Comparison of ENCODE assay signal across 8 cellular contexts in genomic region chr14:92122351-92122677, GRCh38. TPM values are rescaled to one million over a fixed set of nuclear protein-coding genes. Genes with fewer than 3 reads are reported as not detected.
DNase-seq lines count a peak whose midpoint lies in the region; ATAC-seq and TF ChIP-seq lines count a peak whose summit lies in the region.

No MANE protein-coding gene starts in this region.

- no peaks in the 10 kb centered on the region for H3K9me2 ChIP-seq in OCI-LY1 (ENCODE audit: low read depth, low read length)

- H3K36me3 ChIP-seq in H7 (replicated peaks; ENCODE audit: control insufficient read depth, insufficient read depth, low read length) = peaks cover 7% of the 10 kb centered on the region
- peaks cover 63% of the 10 kb centered on the region for H3K36me3 ChIP-seq in OCI-LY1 (ENCODE audit: insufficient read depth, low read length)
- H3K36me3 ChIP-seq in left lung = peaks cover 0 to 36% of the 10 kb centered on the region in 2 donors

- peaks cover 18% of the 10 kb centered on the region for H3K79me2 ChIP-seq in OCI-LY1 (ENCODE audit: insufficient read depth, low read length)

- H3K4me2 ChIP-seq in OCI-LY1 (ENCODE audit: low read length) = peak overlapping the region; percentile 81

- no peak overlapping the region for H2AFZ ChIP-seq in OCI-LY1 (ENCODE audit: low read length)

- H3K27ac ChIP-seq in OCI-LY1 (ENCODE audit: low read depth, low read length, poor library complexity, severe bottlenecking) = peak overlapping the region; percentile 73
- H3K27ac ChIP-seq in left lung = peak overlapping the region; percentile 93 to 97
- H3K27ac ChIP-seq in substantia nigra (ENCODE audit: low read depth, low read length, poor library complexity, severe bottlenecking) = peak overlapping the region; percentile 90

- H3K27me3 ChIP-seq in H7 (ENCODE audit: control insufficient read depth, insufficient read depth, low read length) = no peaks in the 10 kb centered on the region
- no peaks in the 10 kb centered on the region for H3K27me3 ChIP-seq in OCI-LY1 (ENCODE audit: insufficient read depth, low read length)
- no peaks in the 10 kb centered on the region for H3K27me3 ChIP-seq in left lung

- peak overlapping the region; percentile 78 for H3K4me3 ChIP-seq in H7 (ENCODE audit: insufficient read depth, low read depth, low read length)
- peak overlapping the region; percentile 96 for H3K4me3 ChIP-seq in OCI-LY1 (ENCODE audit: low read depth, low read length, poor library complexity, severe bottlenecking)
- peak overlapping the region; percentile 98 for H3K4me3 ChIP-seq in choroid plexus epithelial cell (ENCODE audit: low read depth, low read length)
- H3K4me3 ChIP-seq in left lung = peak overlapping the region; percentile 79 to 89

- H3K4me1 ChIP-seq in OCI-LY1 (ENCODE audit: insufficient read depth, low read length, severe bottlenecking) (peaks cover 40% of the 10 kb centered on the region), left lung (peaks cover 14 to 49% of the 10 kb centered on the region in 2 donors)

- H4K20me1 ChIP-seq in OCI-LY1 (ENCODE audit: insufficient read depth, low read length) = no peaks in the 10 kb centered on the region

- intact Hi-C loops in left lung (cut with DNase I) = no loop called here

- H3K9me3 ChIP-seq in OCI-LY1 (ENCODE audit: low read length) = no peaks in the 10 kb centered on the region
- no peaks in the 10 kb centered on the region for H3K9me3 ChIP-seq in left lung

- H3K9ac ChIP-seq in OCI-LY1 (ENCODE audit: low read length) = peak overlapping the region; percentile 98

- no peaks in the 10 kb centered on the region for H3F3A ChIP-seq in OCI-LY1 (ENCODE audit: insufficient read depth, low read length)

- DNase-seq in NCI-H1092 treated with DMSO at 0.1 percent for 48 hours (lab: John Stamatoyannopoulos, UW) (peak; percentile 47), NCI-H1092 (lab: John Stamatoyannopoulos, UW) (no peak), H7 (no peak), choroid plexus epithelial cell (ENCODE audit: low read depth) (peak; percentile 50), left lung (peak in 1 of 2 donors; percentile 39), substantia nigra (lab: John Stamatoyannopoulos, UW) (peak in 11 of 49 donors; percentile 23 to 59 (median 47)), DMS153 treated with DMSO at 0.1 percent for 48 hours (lab: John Stamatoyannopoulos, UW; ENCODE audit: unreplicated experiment) (no peak)

- TF ChIP-seq CTCF in OCI-LY1 (IDR thresholded peaks at IDR 0.05; ENCODE audit: low read length) (no peak), choroid plexus epithelial cell (conservative IDR thresholded peaks at IDR 0.05; ENCODE audit: low read depth, low read length) (no peak), left lung (IDR thresholded peaks at IDR 0.05) (no peak)

- ATAC-seq in left lung = peak; percentile 47

RNA-seq across cellular contexts. Expression of gene CPSF2, which starts 0.5 kb away (rescaled TPM):
- total RNA-seq in H7 (2014; rRNA removed; shearing (Covaris generic)) = 54.8 and 66.3 TPM in 2 replicates
- total RNA-seq in left lung = 10 to 100 TPM; 51.8 to 64.6 TPM

RNA-seq across cellular contexts. Expression of gene NDUFB1, which starts 0.8 kb away (rescaled TPM):
- total RNA-seq in H7 (2014; rRNA removed; shearing (Covaris generic)) = 207 and 236 TPM in 2 replicates
- 100 to 1,000 TPM; 103 to 117 TPM for total RNA-seq in left lung

RNA-seq across cellular contexts. Expression of gene ATXN3, which starts 15.9 kb away (rescaled TPM):
- total RNA-seq in H7 (2014; rRNA removed; shearing (Covaris generic)) = 18.9 and 31.5 TPM in 2 replicates
- 10 to 100 TPM; 28.5 to 35.4 TPM for total RNA-seq in left lung

Comparison
In these comparisons a context has a peak if more than half of its experiments do, and no peak if none do; other contexts are left out.
1. DNase-seq: peak in NCI-H1092 treated with DMSO at 0.1 percent for 48 hours (single experiment) and choroid plexus epithelial cell (single experiment); none in NCI-H1092 (single experiment), H7 (single experiment) and DMS153 treated with DMSO at 0.1 percent for 48 hours (single experiment).
2. Peak in every context shown above with its lines, with median percentiles within 50 percentile points of each other: H3K4me3 ChIP-seq and H3K27ac ChIP-seq.